ENCODE assay signal across 1 cellular context in genomic region chr3:37214076-37214475, GRCh38.
TF ChIP-seq lines count a peak whose summit lies in the region.

No MANE protein-coding gene starts in this region.

TF ChIP-seq in HepG2, 621 proteins besides CTCF, POLR2A, EP300 and RAD21:
- TF ChIP-seq ZNF282 (IDR thresholded peaks at IDR 0.05; ENCODE audit: partially characterized antibody) = no peak
- no peak for TF ChIP-seq ZNF331 (CRISPR knock-in tag; IDR thresholded peaks at IDR 0.05)
- TF ChIP-seq XRCC5 (optimal IDR thresholded peaks at IDR 0.05; ENCODE audit: low read length) = no peak
- no peak for TF ChIP-seq ZSCAN5A (CRISPR knock-in tag; IDR thresholded peaks at IDR 0.05; ENCODE audit: borderline replicate concordance)
- no peak for TF ChIP-seq ZNF724P (CRISPR knock-in tag; IDR thresholded peaks at IDR 0.05; ENCODE audit: borderline replicate concordance)
- no peak for TF ChIP-seq ONECUT2 (CRISPR knock-in tag; IDR thresholded peaks at IDR 0.05)
TF ChIP-seq in HepG2: peak in this region for 0.
